ENCODE assay signal across 9 cellular contexts in genomic region chr19:18301718-18302111, GRCh38. TPM values are rescaled to one million over a fixed set of nuclear protein-coding genes. Genes with fewer than 3 reads are reported as not detected.
DNase-seq lines count a peak whose midpoint lies in the region; ATAC-seq, FAIRE-seq and TF ChIP-seq lines count a peak whose summit lies in the region.
"Had no signal": no experiment of that assay in that cellular context is flagged by ENCODE, and none has a peak within 500 bp of the region (broad histone marks: within the 10 kb centered on the region; RNA-seq: fewer than 3 reads in every experiment).

No MANE protein-coding gene starts in this region.

- CTCF ChIA-PET in CD4-positive, alpha-beta T cell (lab: Charles Lee) = interaction anchor here (0.9 to 5.6 kb wide), 2 partner anchors 20 to 22 kb away, joined by 3 to 78 read pairs; partner anchors contain the start of gene JUND
- CTCF ChIA-PET in RWPE1 (lab: Yijun Ruan, JAX) = interaction anchor here (1.0 to 2.1 kb wide), 3 partner anchors 9 to 22 kb away, joined by 3 to 7 read pairs (median 3); no protein-coding TSS in a partner anchor
- CTCF ChIA-PET in H1 (lab: Charles Lee; ENCODE audit: partially characterized antibody) = interaction anchor here (1.0 to 5.3 kb wide), 8 partner anchors 9 to 84 kb away, joined by 3 to 48 read pairs (median 8); partner anchors contain the start of genes GDF15, JUND and LSM4

- no peak overlapping the region for H3K9ac ChIP-seq in H1 (replicated peaks in 1 of 4; ENCODE audit: extremely low read depth in 1 of 4, low read depth in 3 of 4, low read length in 3 of 4)

- no peak overlapping the region for H2BK20ac ChIP-seq in H1 (ENCODE audit: low read length)

- H3K23me2 ChIP-seq in H1 (ENCODE audit: low read depth, low read length) = peaks cover 5% of the 10 kb centered on the region; the same call in 1 of the 2 replicates

- H2BK120ac ChIP-seq in H1 (replicated peaks; ENCODE audit: low read depth, low read length) = no peak overlapping the region

- H3K4me1 Mint-ChIP-seq in CD4-positive, alpha-beta T cell (ENCODE audit: low read depth) = peaks cover 36% of the 10 kb centered on the region

- H2BK15ac ChIP-seq in H1 (ENCODE audit: low read length) = no peak overlapping the region

- H3K4me3 ChIP-seq in H1 (ENCODE audit: extremely low read depth in 1 of 4, insufficient read depth in 2 of 4, low read depth in 3 of 4, low read length in 4 of 4) (no peak overlapping the region), sigmoid colon (no peak overlapping the region), aorta (ENCODE audit: low read length in 2 of 2) (no peak overlapping the region)

- DNase-seq in CD4-positive, alpha-beta T cell = no peak
- DNase-seq in RWPE1 (ENCODE audit: low spot score) = no peak
- no peak for DNase-seq in H1 (ENCODE audit: low read depth in 1 of 2, low spot score in 2 of 2)
- no peak for DNase-seq in sigmoid colon
- DNase-seq in aorta = no peak
- DNase-seq in middle frontal gyrus (ENCODE audit: extremely low spot score, low spot score) = no peak

- H3K4ac ChIP-seq in H1 (replicated peaks; ENCODE audit: insufficient read length, low read depth, low read length) = no peak overlapping the region

- intact Hi-C loops in CD4-positive, alpha-beta T cell (cut with DNase I, micrococcal nuclease) = no loop called here
- intact Hi-C loops in sigmoid colon (cut with DNase I) (no loop called here), aorta (cut with DNase I) (no loop called here)

- no peaks in the 10 kb centered on the region for H3K9me3 Mint-ChIP-seq in CD4-positive, alpha-beta T cell

- H3K14ac ChIP-seq in H1 (ENCODE audit: insufficient read length) = no peak overlapping the region

- no peak for TF ChIP-seq RAD21 in H1 (IDR thresholded peaks at IDR 0.05 in 1 of 2, conservative IDR thresholded peaks at IDR 0.05 in 1 of 2; ENCODE audit: low read depth in 2 of 2, low read length in 2 of 2)

- H4K20me1 ChIP-seq in H1 (replicated peaks in 1 of 2; ENCODE audit: control insufficient read depth in 1 of 2, insufficient read depth in 2 of 2, low read length in 2 of 2) = no peaks in the 10 kb centered on the region

- no peak overlapping the region for H4K5ac ChIP-seq in H1 (ENCODE audit: insufficient read length, low read depth, low read length)

- no peaks in the 10 kb centered on the region for H3K27me3 ChIP-seq in CD4-positive, alpha-beta T cell (ENCODE audit: control insufficient read depth, insufficient read depth, low read length)
- H3K27me3 ChIP-seq in H1 (replicated peaks in 1 of 4; ENCODE audit: control insufficient read depth in 3 of 4, extremely low read depth in 1 of 4, insufficient read depth in 3 of 4, low read length in 3 of 4) = no peaks in the 10 kb centered on the region
- no peaks in the 10 kb centered on the region for H3K27me3 ChIP-seq in sigmoid colon
- H3K27me3 ChIP-seq in aorta (ENCODE audit: control insufficient read depth in 1 of 2, insufficient read depth in 2 of 2, low read length in 1 of 2) = no peaks in the 10 kb centered on the region

- H4K8ac ChIP-seq in H1 (ENCODE audit: extremely low read depth, insufficient read depth, low read length) = no peak overlapping the region

- no peaks in the 10 kb centered on the region for H3K79me2 ChIP-seq in H1 (ENCODE audit: control insufficient read depth in 1 of 2, insufficient read depth in 2 of 2, low read length in 2 of 2)

- H3K18ac ChIP-seq in H1 (ENCODE audit: extremely low read depth, low read length) = no peak overlapping the region

- 86% methylated on average over 4 of the region's 4 CpGs; no CpG with 5 or more reads in 1 of the 2 experiments for WGBS in H1 (ENCODE audit: extremely low coverage in 1 of 2, insufficient coverage in 1 of 2, insufficient read length in 1 of 2, insufficient replicate concordance in 2 of 2, low coverage in 1 of 2, low lambda C conversion rate in 2 of 2, missing lambda C conversion rate in 1 of 2), 2 experiments
- WGBS in sigmoid colon, 2 donors = 36 to 79% methylated on average over 4 of the region's 4 CpGs
- WGBS in aorta, 2 donors = 44 to 46% methylated on average over 4 of the region's 4 CpGs

- TF ChIP-seq CTCF in CD4-positive, alpha-beta T cell (IDR thresholded peaks at IDR 0.05) = no peak
- TF ChIP-seq CTCF in RWPE1 (conservative IDR thresholded peaks at IDR 0.05; ENCODE audit: low read depth) (no peak), H1 (IDR thresholded peaks at IDR 0.05; ENCODE audit: control extremely low read depth in 1 of 3, insufficient read depth in 1 of 3, low read depth in 1 of 3, low read length in 3 of 3) (no peak), sigmoid colon (IDR thresholded peaks at IDR 0.05) (no peak)

- FAIRE-seq in H1 (lab: Jason Lieb, UNC) = no peak
- FAIRE-seq: GM12891 had no signal

- H2BK5ac ChIP-seq in H1 (ENCODE audit: low read depth, low read length) = no peak overlapping the region

- POLR2A ChIA-PET in CD4-positive, alpha-beta T cell (lab: Charles Lee) = interaction anchor here (4.9 to 7.8 kb wide), 2 partner anchors 9 to 22 kb away, joined by 71 to 465 read pairs; partner anchors contain the start of gene JUND
- POLR2A ChIA-PET in RWPE1 (lab: Yijun Ruan, JAX; ENCODE audit: low non-redundant PET) (interaction anchor here (1.3 kb wide), 1 partner anchor 21 kb away, joined by 7 read pairs; the partner anchor contains the start of gene JUND), H1 (lab: Charles Lee; ENCODE audit: partially characterized antibody) (interaction anchor here (0.7 to 10.4 kb wide), 7 partner anchors 9 to 27 kb away, joined by 3 to 141 read pairs (median 4); partner anchors contain the start of genes JUND and LSM4)

- no peak overlapping the region for H2AK5ac ChIP-seq in H1 (ENCODE audit: low read depth, low read length)

- H3K23ac ChIP-seq in H1 (ENCODE audit: insufficient read length) = no peak overlapping the region

- H4K91ac ChIP-seq in H1 (replicated peaks; ENCODE audit: insufficient read length, low read length) = no peak overlapping the region

- H3K4me1 ChIP-seq in H1 (replicated peaks in 1 of 4; ENCODE audit: control insufficient read depth in 3 of 4, insufficient read depth in 4 of 4, low read length in 3 of 4) (peaks cover 0 to 25% (median 11%) of the 10 kb centered on the region in 4 experiments; a peak in 6 of 7 replicates), sigmoid colon (peaks cover 0 to 61% (median 56%) of the 10 kb centered on the region in 4 donors), aorta (ENCODE audit: control insufficient read depth in 1 of 2, insufficient read depth in 2 of 2, low read length in 2 of 2) (no peaks in the 10 kb centered on the region)

- no peak overlapping the region for H3K56ac ChIP-seq in H1 (replicated peaks; ENCODE audit: insufficient read length, low read depth, low read length)

- peak overlapping the region; percentile 60 for H3K4me3 Mint-ChIP-seq in CD4-positive, alpha-beta T cell

- TF ChIP-seq POLR2A in H1 (IDR thresholded peaks at IDR 0.05; ENCODE audit: control extremely low read depth in 1 of 2, low read depth in 2 of 2, low read length in 2 of 2) (no peak), sigmoid colon (IDR thresholded peaks at IDR 0.05) (no peak)

- no peak overlapping the region for H3K4me2 ChIP-seq in H1 (ENCODE audit: insufficient read depth in 1 of 2, low read depth in 2 of 2, low read length in 2 of 2)

- H3K27ac Mint-ChIP-seq in CD4-positive, alpha-beta T cell = peak overlapping the region; percentile 68

- H3K27me3 Mint-ChIP-seq in CD4-positive, alpha-beta T cell = no peaks in the 10 kb centered on the region

- H2BK12ac ChIP-seq in H1 (ENCODE audit: low read depth, low read length) = no peak overlapping the region

- peaks cover 16% of the 10 kb centered on the region for H3K36me3 Mint-ChIP-seq in CD4-positive, alpha-beta T cell (ENCODE audit: low read depth)

- TF ChIP-seq EP300 in H1 (IDR thresholded peaks at IDR 0.05; ENCODE audit: borderline replicate concordance in 1 of 2, low read depth in 2 of 2, low read length in 2 of 2) (no peak), sigmoid colon (IDR thresholded peaks at IDR 0.05) (no peak)

- H2AFZ ChIP-seq in H1 (ENCODE audit: low read length) = no peak overlapping the region

- H3K36me3 ChIP-seq in H1 (ENCODE audit: control insufficient read depth in 2 of 4, insufficient read depth in 4 of 4, low read length in 3 of 4) = peaks cover 0 to 6% (median under 1%) of the 10 kb centered on the region in 4 experiments; a peak in 1 of 8 replicates
- H3K36me3 ChIP-seq in sigmoid colon = no peaks in the 10 kb centered on the region
- no peaks in the 10 kb centered on the region for H3K36me3 ChIP-seq in aorta (ENCODE audit: control insufficient read depth in 1 of 2, insufficient read depth in 2 of 2, low read length in 1 of 2)

- H3K27ac ChIP-seq in CD4-positive, alpha-beta T cell (ENCODE audit: low read depth, low read length) = peak overlapping the region; percentile 30
- H3K27ac ChIP-seq in RWPE1 = peak overlapping the region; percentile 97
- no peak overlapping the region for H3K27ac ChIP-seq in H1 (ENCODE audit: low read depth, low read length)
- peak overlapping the region; percentile 69 to 97 (median 82) for H3K27ac ChIP-seq in sigmoid colon
- H3K27ac ChIP-seq in aorta (ENCODE audit: low read depth in 1 of 2, low read length in 2 of 2) = peak overlapping the region in 1 of 2 donors; percentile 73

- no peak for ATAC-seq in CD4-positive, alpha-beta T cell (ENCODE audit: poor library complexity)
- ATAC-seq in GM18868 (IDR thresholded peaks at IDR 0.05; ENCODE audit: unreplicated experiment) (no peak), aorta (ENCODE audit: low FRiP score) (no peak), GM18502 (IDR thresholded peaks at IDR 0.05; ENCODE audit: poor library complexity, unreplicated experiment) (no peak)

- H3K9me3 ChIP-seq in CD4-positive, alpha-beta T cell (ENCODE audit: control insufficient read depth, low read length) = no peaks in the 10 kb centered on the region
- H3K9me3 ChIP-seq in H1 (ENCODE audit: insufficient read depth in 2 of 2, low read depth in 1 of 2, low read length in 1 of 2) (no peaks in the 10 kb centered on the region), sigmoid colon (no peaks in the 10 kb centered on the region), aorta (ENCODE audit: control insufficient read depth, low read length) (no peaks in the 10 kb centered on the region)

- H3K79me1 ChIP-seq in H1 (ENCODE audit: low read depth, low read length) = no peaks in the 10 kb centered on the region

RNA-seq across cellular contexts. Expression of gene JUND, which starts 20.3 kb away (rescaled TPM):
- total RNA-seq in CD4-positive, alpha-beta T cell = 1,000 to 10,000 TPM; 1,827 to 1,976 TPM
- 77.5 and 95.8 TPM in 2 replicates for total RNA-seq in H1 (2021; fragmentation: NEBNext Ultra II Directional; extraction: Animal tissue kit (Norgen Biotek cat#: 25700))
- polyA plus RNA-seq in H1 (2011; rRNA removed) (54.0 and 64.4 TPM in 2 replicates), sigmoid colon (100 to 1,000 TPM; 179 to 221 (median 180) TPM), aorta (100 to 1,000 TPM in 1 of 2 donors, 10 to 100 TPM in 1; 62.6 to 161 TPM)
- polyA plus RNA-seq in H1 (2011; cell fraction: cytosol; rRNA removed) = 88.8 TPM
- polyA plus RNA-seq in H1 (2011; cell fraction: nucleus; rRNA removed) = 97.7 TPM
- polyA plus RNA-seq in H1 (2012, experiment 1 of 2) = 15.6 to 62.2 TPM (median 61.4 TPM) in 4 replicates
- 20.8 TPM for polyA plus RNA-seq in H1 (2012, experiment 2 of 2)
- 45.5 TPM for polyA plus RNA-seq in H1 (2013, experiment 1 of 2)
- polyA plus RNA-seq in H1 (2013, experiment 2 of 2) = 50.7 TPM
- 21.2 and 23.0 TPM in 2 replicates for polyA minus RNA-seq in H1 (2011; rRNA and poly(A)+ RNA removed)
- polyA minus RNA-seq in H1 (2011; cell fraction: cytosol; rRNA and poly(A)+ RNA removed) = 115 TPM
- polyA minus RNA-seq in H1 (2011; cell fraction: nucleus; rRNA and poly(A)+ RNA removed) = 188 TPM
- total RNA-seq in sigmoid colon (100 to 1,000 TPM; 163 to 369 (median 230) TPM), aorta (100 to 1,000 TPM; 214 to 492 TPM)

RNA-seq across cellular contexts. Expression of gene LSM4, which starts 21.2 kb away (rescaled TPM):
- total RNA-seq in CD4-positive, alpha-beta T cell = 10 to 100 TPM; 40.2 to 47.4 TPM
- 319 and 344 TPM in 2 replicates for total RNA-seq in H1 (2021; fragmentation: NEBNext Ultra II Directional; extraction: Animal tissue kit (Norgen Biotek cat#: 25700))
- polyA plus RNA-seq in H1 (2011; rRNA removed) (302 and 380 TPM in 2 replicates), sigmoid colon (100 to 1,000 TPM; 214 to 285 (median 256) TPM), aorta (10 to 100 TPM; 58.6 to 91.8 TPM)
- polyA plus RNA-seq in H1 (2011; cell fraction: cytosol; rRNA removed) = 472 TPM
- polyA plus RNA-seq in H1 (2011; cell fraction: nucleus; rRNA removed) = 307 TPM
- 245 to 329 TPM (median 314 TPM) in 4 replicates for polyA plus RNA-seq in H1 (2012, experiment 1 of 2)
- 316 TPM for polyA plus RNA-seq in H1 (2012, experiment 2 of 2)
- polyA plus RNA-seq in H1 (2013, experiment 1 of 2) = 312 TPM
- 316 TPM for polyA plus RNA-seq in H1 (2013, experiment 2 of 2)
- polyA minus RNA-seq in H1 (2011; rRNA and poly(A)+ RNA removed) = 47.1 and 48.2 TPM in 2 replicates
- 90.1 TPM for polyA minus RNA-seq in H1 (2011; cell fraction: cytosol; rRNA and poly(A)+ RNA removed)
- 101 TPM for polyA minus RNA-seq in H1 (2011; cell fraction: nucleus; rRNA and poly(A)+ RNA removed)
- total RNA-seq in sigmoid colon (100 to 1,000 TPM in 3 of 4 donors, 10 to 100 TPM in 1; 89.1 to 144 (median 119) TPM), aorta (10 to 100 TPM; 32.2 to 34.5 TPM)

RNA-seq across cellular contexts. Expression of gene IQCN, which starts 27.5 kb away (rescaled TPM):
- 10 to 100 TPM; 18.1 to 18.7 TPM for total RNA-seq in CD4-positive, alpha-beta T cell
- 0.31 and 1.0 TPM in 2 replicates for total RNA-seq in H1 (2021; fragmentation: NEBNext Ultra II Directional; extraction: Animal tissue kit (Norgen Biotek cat#: 25700))
- polyA plus RNA-seq in H1 (2011; rRNA removed) (0.36 and 0.82 TPM in 2 replicates), sigmoid colon (1 to 10 TPM; 1.2 to 4.4 (median 3.4) TPM), aorta (10 to 100 TPM in 1 of 2 donors, 1 to 10 TPM in 1; 4.5 to 20.7 TPM)
- polyA plus RNA-seq in H1 (2011; cell fraction: cytosol; rRNA removed) = 0.45 TPM
- 4.0 TPM for polyA plus RNA-seq in H1 (2011; cell fraction: nucleus; rRNA removed)
- polyA plus RNA-seq in H1 (2012, experiment 1 of 2) = 0.22 to 0.46 TPM (median 0.31 TPM) in 4 replicates
- polyA plus RNA-seq in H1 (2012, experiment 2 of 2) = 0.18 TPM
- 0.12 TPM for polyA plus RNA-seq in H1 (2013, experiment 1 of 2)
- polyA plus RNA-seq in H1 (2013, experiment 2 of 2) = 0.15 TPM
- 0.98 and 1.9 TPM in 2 replicates for polyA minus RNA-seq in H1 (2011; rRNA and poly(A)+ RNA removed)
- polyA minus RNA-seq in H1 (2011; cell fraction: cytosol; rRNA and poly(A)+ RNA removed) = 0.51 TPM
- polyA minus RNA-seq in H1 (2011; cell fraction: nucleus; rRNA and poly(A)+ RNA removed) = 3.5 TPM
- total RNA-seq in sigmoid colon (1 to 10 TPM; 1.4 to 5.8 (median 2.9) TPM), aorta (10 to 100 TPM in 1 of 2 donors, 1 to 10 TPM in 1; 8.1 to 12.2 TPM)

RNA-seq across cellular contexts. Expression of gene PGPEP1, which starts 38.7 kb away (rescaled TPM):
- total RNA-seq in CD4-positive, alpha-beta T cell = 10 to 100 TPM; 24.4 to 25.9 TPM
- total RNA-seq in H1 (2021; fragmentation: NEBNext Ultra II Directional; extraction: Animal tissue kit (Norgen Biotek cat#: 25700)) = 33.2 and 33.4 TPM in 2 replicates
- polyA plus RNA-seq in H1 (2011; rRNA removed) (16.6 and 17.0 TPM in 2 replicates), sigmoid colon (10 to 100 TPM; 14.4 to 36.9 (median 31.7) TPM), aorta (10 to 100 TPM; 19.2 to 25.3 TPM)
- polyA plus RNA-seq in H1 (2011; cell fraction: cytosol; rRNA removed) = 19.4 TPM
- polyA plus RNA-seq in H1 (2011; cell fraction: nucleus; rRNA removed) = 29.1 TPM
- polyA plus RNA-seq in H1 (2012, experiment 1 of 2) = 21.0 to 25.1 TPM (median 23.6 TPM) in 4 replicates
- polyA plus RNA-seq in H1 (2012, experiment 2 of 2) = 19.1 TPM
- polyA plus RNA-seq in H1 (2013, experiment 1 of 2) = 41.9 TPM
- polyA plus RNA-seq in H1 (2013, experiment 2 of 2) = 41.8 TPM
- 58.5 and 73.6 TPM in 2 replicates for polyA minus RNA-seq in H1 (2011; rRNA and poly(A)+ RNA removed)
- 23.0 TPM for polyA minus RNA-seq in H1 (2011; cell fraction: cytosol; rRNA and poly(A)+ RNA removed)
- polyA minus RNA-seq in H1 (2011; cell fraction: nucleus; rRNA and poly(A)+ RNA removed) = 27.0 TPM
- total RNA-seq in sigmoid colon (10 to 100 TPM; 15.0 to 26.0 (median 16.6) TPM), aorta (10 to 100 TPM; 41.5 to 46.9 TPM)
